ENCODE assay signal across 10 cellular contexts in the genomic region with DNA sequence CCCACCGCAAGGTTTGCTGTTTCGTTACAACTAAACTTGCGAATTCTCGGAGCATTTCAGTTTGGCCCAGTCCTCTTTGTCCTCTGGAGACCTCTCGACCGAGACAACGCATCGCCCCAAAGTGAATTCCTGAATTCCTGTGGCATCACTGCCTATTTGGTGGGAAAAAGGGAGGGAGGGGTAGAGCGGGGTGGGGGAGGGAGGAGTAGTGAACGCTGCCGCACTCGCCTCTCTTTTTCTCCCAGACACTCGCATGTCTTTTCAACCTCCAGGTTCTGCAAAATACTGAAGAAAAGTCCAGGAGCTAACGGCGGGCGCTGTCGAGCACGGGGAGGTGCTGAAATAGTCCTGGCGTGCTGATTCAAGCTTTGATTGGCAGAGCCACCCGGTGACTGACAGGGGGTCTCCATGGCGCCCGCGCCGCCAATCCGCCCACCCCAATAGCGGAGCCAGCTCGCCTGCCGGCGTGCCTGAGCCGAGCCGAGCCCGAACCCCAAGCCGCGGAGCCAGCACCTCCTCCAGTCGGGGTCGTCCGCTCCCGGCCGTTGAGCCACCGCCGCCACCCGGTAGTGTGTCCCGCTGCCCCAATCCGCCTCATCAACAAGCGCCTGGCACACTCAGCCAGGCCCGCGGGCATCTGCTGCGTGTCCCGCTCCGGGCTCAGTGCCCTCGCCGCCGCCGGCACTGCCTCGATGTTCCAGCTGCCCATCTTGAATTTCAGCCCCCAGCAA. TPM values are rescaled to one million over a fixed set of nuclear protein-coding genes. Genes with fewer than 3 reads are reported as not detected.
DNase-seq lines count a peak whose midpoint lies in the region; ATAC-seq and TF ChIP-seq lines count a peak whose summit lies in the region.
"Had no signal": no experiment of that assay in that cellular context is flagged by ENCODE, and none has a peak within 500 bp of the region (broad histone marks: within the 10 kb centered on the region; RNA-seq: fewer than 3 reads in every experiment).

Gene SIX6 (plus strand): TSS at position 440 of the 731 bp plus-strand sequence. CDS start 253 bp downstream, at position 693.

- H3K4me1 ChIP-seq in body of pancreas = peaks cover 31% of the 10 kb centered on the region

- H3K27me3 ChIP-seq in body of pancreas = peaks cover 0 to 50% of the 10 kb centered on the region in 2 donors

- 1 to 4% methylated on average over 33 to 55 of the region's 55 CpGs for WGBS in body of pancreas, 2 donors

- peak within 1 kb of the TSS; percentile 4 for H3K4me3 Mint-ChIP-seq in activated naive CD8-positive, alpha-beta T cell treated with anti-CD3 and anti-CD28 coated beads, Interleukin-2, amount 50 U/mL, for 24 hours
- H3K4me3 Mint-ChIP-seq in nephron progenitor cell = peak within 1 kb of the TSS; percentile 42

- no peaks in the 10 kb centered on the region for H3K36me3 Mint-ChIP-seq in activated naive CD8-positive, alpha-beta T cell treated with anti-CD3 and anti-CD28 coated beads, Interleukin-2, amount 50 U/mL, for 24 hours (ENCODE audit: low read depth)
- H3K36me3 Mint-ChIP-seq in nephron progenitor cell (ENCODE audit: low read depth) = no peaks in the 10 kb centered on the region

- H3K4me3 ChIP-seq in body of pancreas = no peak within 1 kb of the TSS
- H3K4me3 ChIP-seq: skin epidermis had no signal

- no peak within 1 kb of the TSS for H3K27ac ChIP-seq in body of pancreas
- H3K27ac ChIP-seq: skin epidermis had no signal

- H3K4me1 Mint-ChIP-seq in activated naive CD8-positive, alpha-beta T cell treated with anti-CD3 and anti-CD28 coated beads, Interleukin-2, amount 50 U/mL, for 24 hours = peaks cover 21% of the 10 kb centered on the region
- H3K4me1 Mint-ChIP-seq in nephron progenitor cell = peaks cover 25% of the 10 kb centered on the region

- H3K36me3 ChIP-seq in body of pancreas (replicated peaks in 1 of 2; ENCODE audit: insufficient read depth in 1 of 2, low read depth in 2 of 2) = no peaks in the 10 kb centered on the region

- no peaks in the 10 kb centered on the region for H3K9me3 ChIP-seq in body of pancreas

- H3K27me3 Mint-ChIP-seq in activated naive CD8-positive, alpha-beta T cell treated with anti-CD3 and anti-CD28 coated beads, Interleukin-2, amount 50 U/mL, for 24 hours = peaks cover 84% of the 10 kb centered on the region
- H3K27me3 Mint-ChIP-seq in nephron progenitor cell (ENCODE audit: low read depth, poor library complexity) = peaks cover 100% of the 10 kb centered on the region

- peak within 1 kb of the TSS; percentile 27 for H3K27ac Mint-ChIP-seq in activated naive CD8-positive, alpha-beta T cell treated with anti-CD3 and anti-CD28 coated beads, Interleukin-2, amount 50 U/mL, for 24 hours
- no peak within 1 kb of the TSS for H3K27ac Mint-ChIP-seq in nephron progenitor cell

- no peak for TF ChIP-seq POLR2A in body of pancreas (IDR thresholded peaks at IDR 0.05)

- TF ChIP-seq CTCF in nephron progenitor cell (IDR thresholded peaks at IDR 0.05) (peak; percentile 8), body of pancreas (IDR thresholded peaks at IDR 0.05) (no peak)

- DNase-seq in D341Med (ENCODE audit: low spot score) (peak; percentile 83), M059J (ENCODE audit: low read depth) (peak; percentile 3), nephron progenitor cell (peak; percentile 73), body of pancreas (no peak)
- DNase-seq in activated naive CD8-positive, alpha-beta T cell treated with anti-CD3 and anti-CD28 coated beads, Interleukin-2, amount 50 U/mL, for 24 hours = peak; percentile 7

- no peaks in the 10 kb centered on the region for H3K9me3 Mint-ChIP-seq in activated naive CD8-positive, alpha-beta T cell treated with anti-CD3 and anti-CD28 coated beads, Interleukin-2, amount 50 U/mL, for 24 hours
- no peaks in the 10 kb centered on the region for H3K9me3 Mint-ChIP-seq in nephron progenitor cell

- intact Hi-C loops in body of pancreas (cut with DNase I) = no loop called here

- no peak for ATAC-seq in activated naive CD8-positive, alpha-beta T cell treated with anti-CD3 and anti-CD28 coated beads, Interleukin-2, amount 50 U/mL, for 24 hours
- ATAC-seq in HG03521 (IDR thresholded peaks at IDR 0.05; ENCODE audit: unreplicated experiment) = no peak
- ATAC-seq in body of pancreas = no peak
- no peak for ATAC-seq in GM21447 (IDR thresholded peaks at IDR 0.05; ENCODE audit: unreplicated experiment)
- no peak for ATAC-seq in GM18909 (IDR thresholded peaks at IDR 0.05; ENCODE audit: poor library complexity, unreplicated experiment)

RNA-seq across cellular contexts. Expression of gene SIX6, which starts in this region (rescaled TPM):
- total RNA-seq in M059J (2014; rRNA removed; shearing (Covaris generic)) = not detected in 2 replicates
- not detected for total RNA-seq in body of pancreas
- total RNA-seq: T-helper 2 cell treated with Interferon-gamma antibody and Interleukin-4, amounts not matched to agents 100 ng/mL and 5 ng/mL, for 36 hours had no signal

Comparison
In these comparisons a context has a peak if more than half of its experiments do, and no peak if none do; other contexts are left out.
1. Peak in DNase-seq in M059J; RNA of the gene not detected or under 1 TPM.
2. DNase-seq: peak in D341Med (single experiment), activated naive CD8-positive, alpha-beta T cell treated with anti-CD3 and anti-CD28 coated beads, Interleukin-2, amount 50 U/mL, for 24 hours (single experiment) and nephron progenitor cell (single experiment); none in body of pancreas (0 of 4).